24 cellular contexts compared by ENCODE assay signal in the genomic region with DNA sequence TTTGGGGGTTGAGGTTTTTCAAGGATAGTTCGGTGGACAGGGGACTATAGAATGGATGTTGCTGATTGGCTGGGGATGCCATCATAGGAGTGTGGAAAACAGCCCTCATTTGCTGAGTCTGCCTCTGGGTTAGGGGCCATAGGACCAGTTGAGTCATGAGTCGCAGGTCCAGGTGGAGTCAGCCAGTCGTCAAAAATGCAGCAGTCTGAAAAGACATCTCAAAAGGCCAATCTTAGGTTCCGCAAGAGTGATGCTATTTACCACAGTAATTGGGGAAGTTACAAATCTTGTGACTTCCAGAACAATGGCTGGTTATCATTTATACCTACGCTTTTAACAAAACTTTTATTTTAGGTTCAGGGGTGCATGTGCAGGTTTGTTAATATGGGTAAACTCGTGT.
"Had no signal": no experiment of that assay in that cellular context is flagged by ENCODE, and none has a peak within 500 bp of the region (broad histone marks: within the 10 kb centered on the region; RNA-seq: fewer than 3 reads in every experiment).

No MANE protein-coding gene starts in this region.

- H3K4me1 ChIP-seq: breast epithelium had no signal

- H3K27ac Mint-ChIP-seq: activated CD8-positive, alpha-beta T cell treated with anti-CD3 and anti-CD28 coated beads for 36 hours; activated naive CD4-positive, alpha-beta T cell treated with anti-CD3 and anti-CD28 coated beads, Interleukin-2, amount 50 U/mL, for 24 hours; activated T-cell treated with anti-CD3 and anti-CD28 coated beads, Interleukin-2, amount 50 U/mL, for 72 hours had no signal

- H3K9me3 ChIP-seq: breast epithelium had no signal

- H3K9me3 Mint-ChIP-seq: activated CD8-positive, alpha-beta T cell treated with anti-CD3 and anti-CD28 coated beads for 36 hours; activated naive CD4-positive, alpha-beta T cell treated with anti-CD3 and anti-CD28 coated beads, Interleukin-2, amount 50 U/mL, for 24 hours had no signal

- FAIRE-seq: K562 had no signal

- H3K27ac ChIP-seq: breast epithelium, WERI-Rb-1 had no signal

- H3K36me3 ChIP-seq: breast epithelium had no signal

- H3K4me3 Mint-ChIP-seq: activated CD8-positive, alpha-beta T cell treated with anti-CD3 and anti-CD28 coated beads for 36 hours; activated naive CD4-positive, alpha-beta T cell treated with anti-CD3 and anti-CD28 coated beads, Interleukin-2, amount 50 U/mL, for 24 hours; activated T-cell treated with anti-CD3 and anti-CD28 coated beads, Interleukin-2, amount 50 U/mL, for 72 hours had no signal

- H3K27me3 ChIP-seq: breast epithelium had no signal

- DNase-seq: activated CD4-positive, alpha-beta T cell treated with anti-CD3 and anti-CD28 coated beads for 4 hours; activated CD8-positive, alpha-beta memory T cell treated with anti-CD3 and anti-CD28 coated beads, Interleukin-2, amount 50 U/mL, for 4 hours; activated CD8-positive, alpha-beta T cell treated with anti-CD3 and anti-CD28 coated beads for 36 hours; activated naive CD4-positive, alpha-beta T cell; activated T-cell treated with anti-CD3 and anti-CD28 coated beads, Interleukin-2, amount 50 U/mL, for 72 hours; aorta; caudate nucleus; Kasumi-1; NCI-H1092; NCI-H1417; NCI-H1930; NCI-H2171; NCI-H345; NCI-H510A treated with DMSO at 0.1 percent for 48 hours; NCI-H69; NK-92 treated with Interleukin-12 subunit alpha and Interleukin-12 subunit beta, amount 100 ng/mL, for 24 hours; PC-3; SIG-M5; T-helper 1 cell; WERI-Rb-1 had no signal

- H3K27me3 Mint-ChIP-seq: activated naive CD4-positive, alpha-beta T cell treated with anti-CD3 and anti-CD28 coated beads, Interleukin-2, amount 50 U/mL, for 24 hours had no signal

- ATAC-seq: activated CD4-positive, CD25-positive, alpha-beta regulatory T cell treated with anti-CD3 and anti-CD28 coated beads, Interleukin-2, amount 50 U/mL, for 24 hours; activated CD8-positive, alpha-beta T cell treated with anti-CD3 and anti-CD28 coated beads for 36 hours; activated T-cell treated with anti-CD3 and anti-CD28 coated beads, Interleukin-2, amount 50 U/mL, for 72 hours; K562; PC-3 had no signal

- H3K4me3 ChIP-seq: breast epithelium, K562 had no signal
